ENCODE assay signal across 20 cellular contexts in the genomic region with DNA sequence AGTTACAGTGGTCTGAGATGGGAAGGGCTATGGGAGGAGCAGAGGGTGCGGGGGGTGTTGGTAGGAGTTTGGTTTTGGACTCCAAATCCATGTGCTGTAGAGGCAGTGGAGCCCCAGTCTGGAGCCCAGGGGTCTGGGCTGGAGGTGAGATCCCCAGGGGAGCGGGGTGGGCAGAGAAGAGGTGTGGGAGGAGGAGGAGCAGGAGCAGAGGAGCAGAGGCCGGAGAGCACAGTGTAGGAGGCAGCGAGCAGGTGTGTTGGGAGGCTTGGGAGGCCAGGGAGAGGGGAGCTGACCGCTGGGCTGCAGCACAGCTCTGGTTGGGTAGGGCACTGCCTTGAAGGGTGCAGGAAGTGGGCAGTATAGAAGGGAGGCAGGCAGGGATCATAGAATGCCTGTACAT. TPM values are rescaled to one million over a fixed set of nuclear protein-coding genes. Genes with fewer than 3 reads are reported as not detected.
DNase-seq lines count a peak whose midpoint lies in the region; ATAC-seq and TF ChIP-seq lines count a peak whose summit lies in the region.
"Had no signal": no experiment of that assay in that cellular context is flagged by ENCODE, and none has a peak within 500 bp of the region (broad histone marks: within the 10 kb centered on the region; RNA-seq: fewer than 3 reads in every experiment).

No MANE protein-coding gene starts in this region.

- H3K27ac Mint-ChIP-seq in MCF 10A (ENCODE audit: low read depth, unreplicated experiment) (peak overlapping the region; percentile 52), glutamatergic neuron (ENCODE audit: unreplicated experiment) (no peak overlapping the region)
- H3K27ac Mint-ChIP-seq: CD4-positive, alpha-beta T cell; HFFc6 had no signal

- H3K9me3 ChIP-seq in mammary epithelial cell (replicated peaks; ENCODE audit: insufficient read depth, low read length) (no peaks in the 10 kb centered on the region), HEK293 (ENCODE audit: control insufficient read depth, insufficient read depth, low read depth, low read length) (no peaks in the 10 kb centered on the region), spleen (no peaks in the 10 kb centered on the region)
- H3K9me3 ChIP-seq: Caco-2 had no signal

- H2AFZ ChIP-seq in mammary epithelial cell (ENCODE audit: low read depth, low read length), result no peak overlapping the region
- H2AFZ ChIP-seq: GM23248 had no signal

- in situ Hi-C loops in mammary epithelial cell (cut with MboI; ENCODE audit: low sequenced_read_pairs in 2 of 2), result loop anchor here (10.0 to 25.0 kb wide), 2 partner anchors 156 to 903 kb away; no protein-coding TSS in a partner anchor

- BruUV-seq in MCF 10A (replicated peaks; lab: Mats Ljungman, UMichigan) (no TSS peak), mammary epithelial cell (replicated peaks; lab: Mats Ljungman, UMichigan) (no TSS peak)

- H3K36me3 ChIP-seq in mammary epithelial cell (ENCODE audit: insufficient read depth, low read length) (no peaks in the 10 kb centered on the region), HEK293 (ENCODE audit: control insufficient read depth in 2 of 2, insufficient read depth in 1 of 2, low read length in 2 of 2) (no peaks in the 10 kb centered on the region), spleen (no peaks in the 10 kb centered on the region)

- TF ChIP-seq POLR2A in spleen (IDR thresholded peaks at IDR 0.05), result no peak

- TF ChIP-seq CTCF in MCF 10A (IDR thresholded peaks at IDR 0.05; ENCODE audit: unreplicated experiment), result no peak
- no peak for TF ChIP-seq CTCF in mammary epithelial cell (conservative IDR thresholded peaks at IDR 0.05 in 1 of 2, IDR thresholded peaks at IDR 0.05 in 1 of 2; ENCODE audit: extremely low read depth in 1 of 2, insufficient read depth in 1 of 2, low read depth in 1 of 2, low read length in 2 of 2)
- TF ChIP-seq CTCF in HEK293 (tag by site-specific recombination; IDR thresholded peaks at IDR 0.05), result no peak
- TF ChIP-seq CTCF in spleen (IDR thresholded peaks at IDR 0.05 in 8 of 11, conservative IDR thresholded peaks at IDR 0.05 in 3 of 11), result no peak
- TF ChIP-seq CTCF in glutamatergic neuron (IDR thresholded peaks at IDR 0.05; ENCODE audit: partially characterized antibody, unreplicated experiment), result no peak

- POLR2A ChIA-PET in MCF 10A (lab: Yijun Ruan, JAX), result interaction anchor here (0.7 to 1.3 kb wide), 2 partner anchors 18 to 206 kb away, joined by 3 read pairs; no protein-coding TSS in a partner anchor
- POLR2A ChIA-PET in HEK293 (lab: Yijun Ruan, JAX), result no interaction called here

- no peak for DNase-seq in MCF 10A (ENCODE audit: unreplicated experiment)
- DNase-seq in mammary epithelial cell, result no peak
- no peak for DNase-seq in left colon
- DNase-seq in spleen, result peak; percentile 44
- DNase-seq in Ammon's horn (ENCODE audit: low spot score), result no peak
- DNase-seq in glutamatergic neuron, result no peak
- DNase-seq: ACHN; Caco-2; CD4-positive, alpha-beta T cell; DMS79 treated with DMSO at 0.1 percent for 48 hours; EL; GM23248; HCEC 1CT; HFFc6; KG1 had no signal

- dilution Hi-C loops in mammary epithelial cell (cut with HindIII; ENCODE audit: low sequenced_read_pairs), result no loop called here

- intact Hi-C loops in MCF 10A (cut with micrococcal nuclease), result loop anchor here (10.0 kb wide), 1 partner anchor 606 kb away; no protein-coding TSS in a partner anchor
- intact Hi-C loops in mammary epithelial cell (cut with micrococcal nuclease), result no loop called here
- intact Hi-C loops in left colon (cut with DNase I, micrococcal nuclease), result no loop called here
- intact Hi-C loops in spleen (cut with DNase I; ENCODE audit: low total_unique reads), result loop anchor here (10.0 kb wide), 2 partner anchors 156 to 216 kb away; no protein-coding TSS in a partner anchor

- no peak overlapping the region for H3K27ac ChIP-seq in mammary epithelial cell (ENCODE audit: insufficient read depth, low read depth, low read length)
- H3K27ac ChIP-seq in HEK293 (ENCODE audit: extremely low read depth, low read depth, low read length), result no peak overlapping the region
- no peak overlapping the region for H3K27ac ChIP-seq in spleen
- H3K27ac ChIP-seq: C4-2B, GM23248 had no signal

- H3K4me2 ChIP-seq in mammary epithelial cell (ENCODE audit: insufficient read depth, low read depth, low read length), result no peak overlapping the region

- 100% methylated on average over 1 of the region's 5 CpGs for WGBS in mammary epithelial cell (ENCODE audit: low coverage, missing lambda C conversion rate)
- 67 to 84% (median 78%) methylated on average over 5 of the region's 5 CpGs for WGBS in spleen, 5 donors

- H3K27me3 Mint-ChIP-seq in MCF 10A (ENCODE audit: insufficient read depth, unreplicated experiment) (peaks cover 43% of the 10 kb centered on the region), glutamatergic neuron (ENCODE audit: unreplicated experiment) (peaks cover 6% of the 10 kb centered on the region)

- H3K36me3 Mint-ChIP-seq in MCF 10A (ENCODE audit: insufficient read depth, unreplicated experiment) (no peaks in the 10 kb centered on the region), glutamatergic neuron (ENCODE audit: unreplicated experiment) (no peaks in the 10 kb centered on the region)

- no peaks in the 10 kb centered on the region for H3K9me3 Mint-ChIP-seq in MCF 10A (ENCODE audit: unreplicated experiment)
- peaks cover 2% of the 10 kb centered on the region for H3K9me3 Mint-ChIP-seq in glutamatergic neuron (ENCODE audit: unreplicated experiment)
- H3K9me3 Mint-ChIP-seq: CD4-positive, alpha-beta T cell; HFFc6 had no signal

- H3K79me2 ChIP-seq in mammary epithelial cell (ENCODE audit: insufficient read depth, low read length), result no peaks in the 10 kb centered on the region

- H3K4me1 Mint-ChIP-seq in MCF 10A (ENCODE audit: insufficient read depth, unreplicated experiment) (no peaks in the 10 kb centered on the region), glutamatergic neuron (ENCODE audit: low read depth, unreplicated experiment) (peaks cover 20% of the 10 kb centered on the region)

- H3K4me1 ChIP-seq in mammary epithelial cell (ENCODE audit: insufficient read depth, low read length) (no peaks in the 10 kb centered on the region), HEK293 (ENCODE audit: control insufficient read depth, insufficient read depth, low read length) (peaks cover 12% of the 10 kb centered on the region), spleen (peaks cover 0 to under 1% (median 0%) of the 10 kb centered on the region in 6 donors)
- H3K4me1 ChIP-seq: Caco-2 had no signal

- H3K27me3 ChIP-seq in mammary epithelial cell (ENCODE audit: insufficient read depth, low read length) (no peaks in the 10 kb centered on the region), spleen (replicated peaks in 1 of 7) (peaks cover 0 to 90% (median 27%) of the 10 kb centered on the region in 7 donors)

- peak; percentile 16 for ATAC-seq in left colon
- ATAC-seq: GM12878, HepG2 had no signal

- H3K4me3 Mint-ChIP-seq in MCF 10A (ENCODE audit: unreplicated experiment) (no peak overlapping the region), glutamatergic neuron (ENCODE audit: unreplicated experiment) (no peak overlapping the region)
- H3K4me3 Mint-ChIP-seq: CD4-positive, alpha-beta T cell; HFFc6 had no signal

- CTCF ChIA-PET in MCF 10A (lab: Yijun Ruan, JAX) (interaction anchor here (0.7 to 1.4 kb wide), 4 partner anchors 12 to 224 kb away, joined by 3 to 4 read pairs (median 4); no protein-coding TSS in a partner anchor), mammary epithelial cell (lab: Charles Lee; ENCODE audit: low non-redundant PET) (interaction anchor here (0.7 kb wide), 1 partner anchor 226 kb away, joined by 4 read pairs; no protein-coding TSS in a partner anchor), HEK293 (lab: Yijun Ruan, JAX) (interaction anchor here (0.6 to 1.6 kb wide), 3 partner anchors 14 to 472 kb away, joined by 3 to 4 read pairs (median 3); no protein-coding TSS in a partner anchor)

- H4K20me1 ChIP-seq in mammary epithelial cell (ENCODE audit: insufficient read depth, low read length), result no peaks in the 10 kb centered on the region

- H3K4me3 ChIP-seq in mammary epithelial cell (replicated peaks in 1 of 3; ENCODE audit: insufficient read depth in 1 of 3, low read depth in 2 of 3, low read length in 3 of 3) (no peak overlapping the region), HEK293 (ENCODE audit: low read depth, low read length) (no peak overlapping the region), spleen (no peak overlapping the region)
- H3K4me3 ChIP-seq: GM12878, GM23248 had no signal

- no peak overlapping the region for H3K9ac ChIP-seq in mammary epithelial cell (ENCODE audit: insufficient read depth, low read length)
- H3K9ac ChIP-seq: GM23248 had no signal

TF ChIP-seq in HEK293, 187 proteins besides CTCF, POLR2A, EP300 and RAD21 (continues in another document):
- TF ChIP-seq ZFHX2 (tag by site-specific recombination; conservative IDR thresholded peaks at IDR 0.05) (peak; percentile 41), REPIN1 (tag by site-specific recombination; IDR thresholded peaks at IDR 0.05; ENCODE audit: low read depth) (peak; percentile 7; the same call in 1 of the 2 replicates), ZNF169 (tag by site-specific recombination; IDR thresholded peaks at IDR 0.05) (no peak), MYNN (tag by site-specific recombination; IDR thresholded peaks at IDR 0.05; ENCODE audit: borderline replicate concordance) (no peak), ZNF248 (tag by site-specific recombination; IDR thresholded peaks at IDR 0.05) (no peak), ZSCAN16 (tag by site-specific recombination; IDR thresholded peaks at IDR 0.05) (no peak), ZNF114 (tag by site-specific recombination; IDR thresholded peaks at IDR 0.05) (no peak)
- TF ChIP-seq, protein P1, sequence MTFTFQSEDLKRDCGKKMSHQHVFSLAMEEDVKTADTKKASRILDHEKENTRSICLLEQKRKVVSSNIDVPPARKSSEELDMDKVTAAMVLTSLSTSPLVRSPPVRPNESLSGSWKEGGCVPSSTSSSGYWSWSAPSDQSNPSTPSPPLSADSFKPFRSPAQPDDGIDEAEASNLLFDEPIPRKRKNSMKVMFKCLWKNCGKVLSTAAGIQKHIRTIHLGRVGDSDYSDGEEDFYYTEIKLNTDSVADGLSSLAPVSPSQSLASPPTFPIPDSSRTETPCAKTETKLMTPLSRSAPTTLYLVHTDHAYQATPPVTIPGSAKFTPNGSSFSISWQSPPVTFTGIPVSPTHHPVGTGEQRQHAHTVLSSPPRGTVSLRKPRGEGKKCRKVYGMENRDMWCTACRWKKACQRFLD (tag by site-specific recombination; IDR thresholded peaks at IDR 0.05), result no peak

RNA-seq across cellular contexts. Expression of gene LHX4, which starts 28.9 kb away (rescaled TPM):
- total RNA-seq in MCF 10A (2022) (0.07 TPM in 1 of 2 replicates, not detected in the other), mammary epithelial cell (not detected), left colon (1 to 10 TPM in 1 of 2 donors, under 1 TPM in 1; 0.58 to 1.7 TPM), spleen (1 to 10 TPM in 1 of 7 donors, under 1 TPM in 1, not detected in 5; 0.68 to 2.0 TPM), glutamatergic neuron (ENCODE audit: unreplicated experiment) (2.1 TPM)
- polyA plus RNA-seq in mammary epithelial cell (not detected), spleen (under 1 TPM; 0.02 to 0.03 (median 0.02) TPM)
- 0.16 TPM for polyA minus RNA-seq in mammary epithelial cell
- total RNA-seq: G401, GM12878, GM23248 had no signal

Comparison
In these comparisons a context has a peak if more than half of its experiments do, and no peak if none do; other contexts are left out.
1. intact Hi-C loops: an anchor here in MCF 10A (10.0 kb wide) and spleen (10.0 kb wide); none called in mammary epithelial cell and left colon.